In genomic region chr18:77749189-77749588, GRCh38 we compare ENCODE assay signal across 11 cellular contexts.
DNase-seq lines count a peak whose midpoint lies in the region; ATAC-seq, FAIRE-seq and TF ChIP-seq lines count a peak whose summit lies in the region.
"Had no signal": no experiment of that assay in that cellular context is flagged by ENCODE, and none has a peak within 500 bp of the region (broad histone marks: within the 10 kb centered on the region; RNA-seq: fewer than 3 reads in every experiment).

No MANE protein-coding gene starts in this region.

- peaks cover 47% of the 10 kb centered on the region for H3K9me3 ChIP-seq in AG04450 (ENCODE audit: control insufficient read depth, insufficient read depth, low read length)
- H3K9me3 ChIP-seq: thoracic aorta had no signal

- POLR2A ChIA-PET in AG04450 (lab: Yijun Ruan, JAX): no interaction called here

- no peaks in the 10 kb centered on the region for H3K27me3 ChIP-seq in AG04450 (ENCODE audit: control insufficient read depth, insufficient read depth, low read length)
- H3K27me3 ChIP-seq in GM06990 (replicated peaks; ENCODE audit: control insufficient read depth, insufficient read depth, low read length): no peaks in the 10 kb centered on the region
- H3K27me3 ChIP-seq in foreskin keratinocyte: no peaks in the 10 kb centered on the region

- H3K36me3 ChIP-seq in GM06990 (ENCODE audit: control insufficient read depth, insufficient read depth, low read length): no peaks in the 10 kb centered on the region
- H3K36me3 ChIP-seq: thoracic aorta had no signal

- 0 out of 2 replicates have a peak, but pooled peaks have one; percentile 4 for TF ChIP-seq CTCF in AG04450 (IDR thresholded peaks at IDR 0.05; ENCODE audit: low read depth, low read length)
- TF ChIP-seq CTCF in GM06990 (IDR thresholded peaks at IDR 0.05; ENCODE audit: insufficient read depth, low read length, poor library complexity, severe bottlenecking): peak; percentile 57
- TF ChIP-seq CTCF in foreskin keratinocyte (conservative IDR thresholded peaks at IDR 0.05): peak; percentile 24

- ATAC-seq in foreskin keratinocyte: no peak
- ATAC-seq in GM21515 (IDR thresholded peaks at IDR 0.05; ENCODE audit: unreplicated experiment): no peak
- ATAC-seq in stimulated activated memory B cell treated with anti-CD40 and anti-IgM and Interleukin-4, amounts not matched to agents 10 μg/mL and 1 μg/mL and 100 μg/mL, for 72 hours: no peak
- ATAC-seq in HG03442 (IDR thresholded peaks at IDR 0.05; ENCODE audit: unreplicated experiment): no peak
- ATAC-seq: effector memory CD8-positive, alpha-beta T cell had no signal

- no peak for FAIRE-seq in H54 (lab: Jason Lieb, UNC)

- H3K27ac ChIP-seq in AG04450 (ENCODE audit: low read depth, low read length) (no peak overlapping the region), foreskin keratinocyte (no peak overlapping the region)
- H3K27ac ChIP-seq: thoracic aorta had no signal

- no peak overlapping the region for H3K27ac Mint-ChIP-seq in stimulated activated memory B cell treated with anti-CD40 and anti-IgM and Interleukin-4, amounts not matched to agents 10 μg/mL and 1 μg/mL and 100 μg/mL, for 72 hours
- H3K27ac Mint-ChIP-seq: effector memory CD8-positive, alpha-beta T cell had no signal

- TF ChIP-seq POLR2A in H54 (IDR thresholded peaks at IDR 0.05; ENCODE audit: low read depth, low read length): no peak

- no peaks in the 10 kb centered on the region for H3K9me3 Mint-ChIP-seq in stimulated activated memory B cell treated with anti-CD40 and anti-IgM and Interleukin-4, amounts not matched to agents 10 μg/mL and 1 μg/mL and 100 μg/mL, for 72 hours
- H3K9me3 Mint-ChIP-seq: effector memory CD8-positive, alpha-beta T cell had no signal

- no peaks in the 10 kb centered on the region for H3K4me1 Mint-ChIP-seq in stimulated activated memory B cell treated with anti-CD40 and anti-IgM and Interleukin-4, amounts not matched to agents 10 μg/mL and 1 μg/mL and 100 μg/mL, for 72 hours

- no peak for DNase-seq in AG04450 (ENCODE audit: low read depth, low spot score)
- no peak for DNase-seq in GM06990 (ENCODE audit: extremely low read depth, insufficient read length)
- peak; percentile 10 for DNase-seq in NCI-H774 (lab: John Stamatoyannopoulos, UW)
- DNase-seq in foreskin keratinocyte: no peak
- no peak for DNase-seq in H54 (ENCODE audit: insufficient read length, low spot score)
- DNase-seq: activated T-cell treated with anti-CD3 and anti-CD28 coated beads for 4 hours; effector memory CD8-positive, alpha-beta T cell had no signal

- no peak overlapping the region for H3K4me3 ChIP-seq in AG04450 (ENCODE audit: low read depth, low read length)
- H3K4me3 ChIP-seq in GM06990 (replicated peaks; ENCODE audit: low read depth, low read length): no peak overlapping the region
- H3K4me3 ChIP-seq: thoracic aorta had no signal

- no peak overlapping the region for H3K4me3 Mint-ChIP-seq in stimulated activated memory B cell treated with anti-CD40 and anti-IgM and Interleukin-4, amounts not matched to agents 10 μg/mL and 1 μg/mL and 100 μg/mL, for 72 hours
- H3K4me3 Mint-ChIP-seq: effector memory CD8-positive, alpha-beta T cell had no signal

- no peaks in the 10 kb centered on the region for H3K4me1 ChIP-seq in foreskin keratinocyte

- H3K36me3 Mint-ChIP-seq in stimulated activated memory B cell treated with anti-CD40 and anti-IgM and Interleukin-4, amounts not matched to agents 10 μg/mL and 1 μg/mL and 100 μg/mL, for 72 hours: no peaks in the 10 kb centered on the region

- peaks cover 8% of the 10 kb centered on the region for H3K27me3 Mint-ChIP-seq in stimulated activated memory B cell treated with anti-CD40 and anti-IgM and Interleukin-4, amounts not matched to agents 10 μg/mL and 1 μg/mL and 100 μg/mL, for 72 hours

- CTCF ChIA-PET in AG04450 (lab: Charles Lee): no interaction called here

Comparison
In these comparisons a context has a peak if more than half of its experiments do, and no peak if none do; other contexts are left out.
1. CTCF ChIP-seq: peak in every context shown above with its lines; median percentile 57 in GM06990; 24 in foreskin keratinocyte; 4 in AG04450.